Comparison of ENCODE assay signal across 8 cellular contexts in the genomic region with DNA sequence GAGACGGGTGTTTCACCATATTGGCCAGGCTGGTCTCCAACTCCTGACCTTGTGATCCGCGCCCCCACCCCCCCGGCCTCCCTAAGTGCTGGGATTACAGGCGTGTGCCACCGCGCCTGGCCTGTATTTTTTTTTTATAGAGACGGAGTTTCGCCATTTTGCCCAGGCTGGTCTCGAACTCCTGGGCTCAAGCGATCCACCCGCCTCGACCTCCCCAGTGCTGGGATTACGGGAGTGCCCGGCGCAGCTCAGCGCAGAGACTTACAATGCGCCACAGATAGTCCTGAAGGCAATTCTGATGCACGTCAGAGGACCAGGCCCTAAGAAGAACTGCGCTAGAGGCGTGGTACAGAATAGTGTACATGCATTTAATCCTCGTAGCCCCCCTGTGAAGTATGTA. TPM values are rescaled to one million over a fixed set of nuclear protein-coding genes. Genes with fewer than 3 reads are reported as not detected.
DNase-seq lines count a peak whose midpoint lies in the region; ATAC-seq and TF ChIP-seq lines count a peak whose summit lies in the region.

No MANE protein-coding gene starts in this region.

- H3K9me3 Mint-ChIP-seq in MCF 10A (ENCODE audit: unreplicated experiment): no peaks in the 10 kb centered on the region
- H3K9me3 Mint-ChIP-seq in mesothelial cell of epicardium: no peaks in the 10 kb centered on the region

- H3K36me3 ChIP-seq in heart left ventricle (peaks cover 0 to 24% (median 11%) of the 10 kb centered on the region in 9 donors), right atrium auricular region (no peaks in the 10 kb centered on the region), vagina (peaks cover 0 to 14% of the 10 kb centered on the region in 2 donors)

- in situ Hi-C loops in KBM-7 (cut with MboI; ENCODE audit: low pct_unique_long_range_greater_than_20kb, low sequenced_read_pairs): no loop called here

- intact Hi-C loops in heart left ventricle (cut with DNase I) (loop anchor here in 1 of 10 donors (5.0 kb wide), 1 partner anchor 53 kb away; a partner anchor contains a TSS), MCF 10A (cut with micrococcal nuclease) (no loop called here), vagina (cut with DNase I) (no loop called here)

- 72 to 83% (median 76%) methylated on average over 21 to 22 of the region's 22 CpGs for WGBS in heart left ventricle, 4 donors

- H3K4me1 Mint-ChIP-seq in MCF 10A (ENCODE audit: insufficient read depth, unreplicated experiment) (peaks cover 10% of the 10 kb centered on the region), mesothelial cell of epicardium (peaks cover 8% of the 10 kb centered on the region)

- H3K4me1 ChIP-seq in heart left ventricle (peaks cover 0 to 25% (median 13%) of the 10 kb centered on the region in 12 donors), right atrium auricular region (peaks cover 0 to 17% of the 10 kb centered on the region in 2 donors), vagina (peaks cover 27% of the 10 kb centered on the region)

- ATAC-seq in heart left ventricle: no peak

- no TSS peak for BruUV-seq in MCF 10A (replicated peaks; lab: Mats Ljungman, UMichigan)

- H3K4me3 Mint-ChIP-seq in MCF 10A (ENCODE audit: unreplicated experiment): peak overlapping the region; percentile 80
- H3K4me3 Mint-ChIP-seq in mesothelial cell of epicardium: peak overlapping the region; percentile 89

- no peak for DNase-seq in heart left ventricle
- no peak for DNase-seq in right atrium auricular region (ENCODE audit: low spot score)
- DNase-seq in MCF 10A (ENCODE audit: unreplicated experiment): no peak
- no peak for DNase-seq in mesothelial cell of epicardium (ENCODE audit: low spot score in 2 of 2, unreplicated experiment in 2 of 2)
- no peak for DNase-seq in vagina (ENCODE audit: extremely low spot score in 2 of 2)
- DNase-seq in activated CD4-positive, alpha-beta T cell treated with anti-CD3 and anti-CD28 coated beads for 1 hour: no peak
- no peak for DNase-seq in activated CD4-positive, alpha-beta T cell treated with anti-CD3 and anti-CD28 coated beads for 4 hours
- no peak for DNase-seq in KBM-7

- peak overlapping the region in 8 of 12 donors; percentile 71 to 90 (median 85) for H3K4me3 ChIP-seq in heart left ventricle
- H3K4me3 ChIP-seq in right atrium auricular region: peak overlapping the region in 1 of 2 donors; percentile 86
- H3K4me3 ChIP-seq in vagina: peak overlapping the region; percentile 75 to 82

- TF ChIP-seq POLR2A in heart left ventricle (IDR thresholded peaks at IDR 0.05) (no peak), vagina (IDR thresholded peaks at IDR 0.05) (no peak)

- H3K36me3 Mint-ChIP-seq in MCF 10A (ENCODE audit: insufficient read depth, unreplicated experiment) (no peaks in the 10 kb centered on the region), mesothelial cell of epicardium (no peaks in the 10 kb centered on the region)

- TF ChIP-seq CTCF in heart left ventricle (IDR thresholded peaks at IDR 0.05): no peak
- TF ChIP-seq CTCF in right atrium auricular region (IDR thresholded peaks at IDR 0.05): no peak
- no peak for TF ChIP-seq CTCF in MCF 10A (IDR thresholded peaks at IDR 0.05; ENCODE audit: unreplicated experiment)
- TF ChIP-seq CTCF in mesothelial cell of epicardium (IDR thresholded peaks at IDR 0.05; ENCODE audit: unreplicated experiment): no peak
- TF ChIP-seq CTCF in vagina (IDR thresholded peaks at IDR 0.05): no peak

- POLR2A ChIA-PET in MCF 10A (lab: Yijun Ruan, JAX): interaction anchor here (1.0 to 3.4 kb wide), 8 partner anchors 10 to 252 kb away, joined by 3 to 28 read pairs (median 6); a partner anchor contains a TSS

- CTCF ChIA-PET in MCF 10A (lab: Yijun Ruan, JAX): interaction anchor here (0.7 to 9.2 kb wide), 4 partner anchors 17 to 325 kb away, joined by 3 to 94 read pairs (median 4); a partner anchor contains a TSS

- H3K9me3 ChIP-seq in heart left ventricle (no peaks in the 10 kb centered on the region), right atrium auricular region (no peaks in the 10 kb centered on the region), vagina (no peaks in the 10 kb centered on the region)

- H3K27ac Mint-ChIP-seq in MCF 10A (ENCODE audit: low read depth, unreplicated experiment) (peak overlapping the region; percentile 89), mesothelial cell of epicardium (peak overlapping the region; percentile 98)

- H3K27ac ChIP-seq in heart left ventricle (peak overlapping the region in 9 of 12 donors; percentile 87 to 96 (median 91)), right atrium auricular region (peak overlapping the region in 1 of 2 donors; percentile 96), vagina (peak overlapping the region; percentile 81)

- H3K27me3 ChIP-seq in heart left ventricle (no peaks in the 10 kb centered on the region), right atrium auricular region (no peaks in the 10 kb centered on the region), vagina (no peaks in the 10 kb centered on the region)

- no peaks in the 10 kb centered on the region for H3K27me3 Mint-ChIP-seq in MCF 10A (ENCODE audit: insufficient read depth, unreplicated experiment)
- H3K27me3 Mint-ChIP-seq in mesothelial cell of epicardium (ENCODE audit: low read depth): no peaks in the 10 kb centered on the region

RNA-seq across cellular contexts. Expression of a gene that starts 0.6 kb away (rescaled TPM):
- 100 to 1,000 TPM in 6 of 9 donors, 10 to 100 TPM in 3; 78.4 to 165 (median 106) TPM for total RNA-seq in heart left ventricle
- polyA plus RNA-seq in heart left ventricle: 10 to 100 TPM; 94.2 to 94.3 TPM
- 100 to 1,000 TPM in 1 of 2 donors, 10 to 100 TPM in 1; 98.5 to 147 TPM for total RNA-seq in right atrium auricular region
- 56.1 and 77.0 TPM in 2 replicates for total RNA-seq in MCF 10A (2022)
- 95.7 to 114 TPM (median 113 TPM) in 3 replicates for total RNA-seq in mesothelial cell of epicardium
- total RNA-seq in vagina: 191 TPM

RNA-seq across cellular contexts. Expression of a gene that starts 11.4 kb away (rescaled TPM):
- 10 to 100 TPM; 19.6 to 42.8 (median 25.0) TPM for total RNA-seq in heart left ventricle
- polyA plus RNA-seq in heart left ventricle: 10 to 100 TPM; 28.1 to 44.4 TPM
- 10 to 100 TPM; 26.7 to 38.4 TPM for total RNA-seq in right atrium auricular region
- 50.8 and 52.3 TPM in 2 replicates for total RNA-seq in MCF 10A (2022)
- total RNA-seq in mesothelial cell of epicardium: 43.4 to 46.2 TPM (median 45.7 TPM) in 3 replicates
- total RNA-seq in vagina: 50.8 TPM

RNA-seq across cellular contexts. Expression of a gene that starts 11.6 kb away (rescaled TPM):
- total RNA-seq in heart left ventricle: 10 to 100 TPM in 1 of 9 donors, 1 to 10 TPM in 2, under 1 TPM in 6; 0.42 to 11.6 (median 0.81) TPM
- polyA plus RNA-seq in heart left ventricle: under 1 TPM; 0.38 to 0.83 TPM
- total RNA-seq in right atrium auricular region: under 1 TPM; 0.16 to 0.52 TPM
- total RNA-seq in MCF 10A (2022): 9.5 and 17.3 TPM in 2 replicates
- total RNA-seq in mesothelial cell of epicardium: 16.4 to 17.0 TPM (median 16.5 TPM) in 3 replicates
- 3.7 TPM for total RNA-seq in vagina

RNA-seq across cellular contexts. Expression of a gene that starts 16.2 kb away (rescaled TPM):
- total RNA-seq in heart left ventricle: 100 to 1,000 TPM in 3 of 9 donors, 10 to 100 TPM in 6; 25.1 to 752 (median 78.6) TPM
- polyA plus RNA-seq in heart left ventricle: 10 to 100 TPM; 17.6 to 59.9 TPM
- total RNA-seq in right atrium auricular region: 100 to 1,000 TPM; 134 to 199 TPM
- 8.5 and 14.0 TPM in 2 replicates for total RNA-seq in MCF 10A (2022)
- total RNA-seq in mesothelial cell of epicardium: 73.4 to 75.6 TPM (median 74.2 TPM) in 3 replicates
- total RNA-seq in vagina: 37.6 TPM

RNA-seq across cellular contexts. Expression of a gene that starts 22.1 kb away (rescaled TPM):
- 10 to 100 TPM in 1 of 9 donors, 1 to 10 TPM in 8; 5.5 to 14.3 (median 7.3) TPM for total RNA-seq in heart left ventricle
- 10 to 100 TPM; 12.4 to 15.5 TPM for polyA plus RNA-seq in heart left ventricle
- 10 to 100 TPM in 1 of 2 donors, 1 to 10 TPM in 1; 8.7 to 12.0 TPM for total RNA-seq in right atrium auricular region
- total RNA-seq in MCF 10A (2022): 22.0 and 23.6 TPM in 2 replicates
- total RNA-seq in mesothelial cell of epicardium: 6.7 to 7.5 TPM (median 7.3 TPM) in 3 replicates
- total RNA-seq in vagina: 15.7 TPM
